ENCODE assay signal across 17 cellular contexts in genomic region chr3:70984756-70985155, GRCh38.
A peak's percentile ranks its signal among the peaks of the same experiment; 100 is the strongest.
DNase-seq lines count a peak whose midpoint lies in the region; ATAC-seq and TF ChIP-seq lines count a peak whose summit lies in the region.
"Had no signal": no experiment of that assay in that cellular context is flagged by ENCODE, and none has a peak within 500 bp of the region (broad histone marks: within the 10 kb centered on the region; RNA-seq: fewer than 3 reads in every experiment).

No MANE protein-coding gene starts in this region.

- H3K9me3 Mint-ChIP-seq in activated naive CD4-positive, alpha-beta T cell treated with anti-CD3 and anti-CD28 coated beads for 36 hours, result no peaks in the 10 kb centered on the region
- H3K9me3 Mint-ChIP-seq in activated naive CD8-positive, alpha-beta T cell treated with anti-CD3 and anti-CD28 coated beads for 36 hours, result no peaks in the 10 kb centered on the region
- H3K9me3 Mint-ChIP-seq: nephron had no signal

- intact Hi-C loops in activated naive CD4-positive, alpha-beta T cell treated with anti-CD3 and anti-CD28 coated beads for 36 hours (cut with micrococcal nuclease), result loop anchor here (2.0 to 5.0 kb wide), 2 partner anchors 212 to 242 kb away; no protein-coding TSS in a partner anchor

- H3K9ac ChIP-seq in mesenchymal stem cell (ENCODE audit: low read length), result no peak overlapping the region

- H3K9me3 ChIP-seq in mesenchymal stem cell (ENCODE audit: control insufficient read depth, low read length) (no peaks in the 10 kb centered on the region), thoracic aorta (no peaks in the 10 kb centered on the region)
- H3K9me3 ChIP-seq: HAP-1, right lobe of liver had no signal

- peak overlapping the region; percentile 96 for H3K27ac Mint-ChIP-seq in activated naive CD4-positive, alpha-beta T cell treated with anti-CD3 and anti-CD28 coated beads for 36 hours
- peak overlapping the region; percentile 58 for H3K27ac Mint-ChIP-seq in activated naive CD8-positive, alpha-beta T cell treated with anti-CD3 and anti-CD28 coated beads for 36 hours

- WGBS in mesenchymal stem cell, result 91% methylated on average over 1 of the region's 6 CpGs

- peak overlapping the region in 1 of 2 experiments; percentile 77 for H2BK12ac ChIP-seq in mesenchymal stem cell (ENCODE audit: low read length in 2 of 2)

- no peak overlapping the region for H4K8ac ChIP-seq in mesenchymal stem cell (ENCODE audit: low read length)

- DNase-seq in activated naive CD4-positive, alpha-beta T cell treated with anti-CD3 and anti-CD28 coated beads for 36 hours, result no peak
- DNase-seq in activated naive CD4-positive, alpha-beta T cell treated with Interleukin-2 at 50 U/mL for 16 hours, result no peak
- DNase-seq in activated naive CD8-positive, alpha-beta T cell treated with anti-CD3 and anti-CD28 coated beads for 36 hours, result no peak
- DNase-seq in mesenchymal stem cell (peak; percentile 40), thoracic aorta (ENCODE audit: low spot score) (no peak), T1000 (lab: John Stamatoyannopoulos, UW) (no peak)
- DNase-seq in stimulated activated CD4-positive, alpha-beta T cell treated with anti-CD3 and anti-CD28 coated beads, Interleukin-12 subunit alpha, Interleukin-12 subunit beta, amount 100 ng/mL, for 4 hours, result no peak
- DNase-seq: glutamatergic neuron; kidney; NCI-H146; NCI-H510A treated with DMSO at 0.1 percent for 48 hours; right lobe of liver; stimulated activated naive CD8-positive, alpha-beta T cell treated with anti-CD3 and anti-CD28 coated beads, Interleukin-15, Interleukin-2, amounts not matched to agents 100 U/mL and 50 U/mL, for 24 hours; SW 1271 had no signal

- H2BK5ac ChIP-seq in mesenchymal stem cell (ENCODE audit: low read depth, low read length, poor library complexity, severe bottlenecking), result no peak overlapping the region

- H3K4me2 ChIP-seq in mesenchymal stem cell (ENCODE audit: low read length, poor library complexity, severe bottlenecking), result no peak overlapping the region

- H3K18ac ChIP-seq in mesenchymal stem cell (ENCODE audit: low read depth in 1 of 2, low read length in 2 of 2), result no peak overlapping the region

- H3K14ac ChIP-seq in mesenchymal stem cell (ENCODE audit: low read length in 2 of 2), result no peak overlapping the region

- peaks cover 61% of the 10 kb centered on the region for H3K36me3 Mint-ChIP-seq in activated naive CD4-positive, alpha-beta T cell treated with anti-CD3 and anti-CD28 coated beads for 36 hours (ENCODE audit: low read depth)
- peaks cover 73% of the 10 kb centered on the region for H3K36me3 Mint-ChIP-seq in activated naive CD8-positive, alpha-beta T cell treated with anti-CD3 and anti-CD28 coated beads for 36 hours

- no peak overlapping the region for H2BK15ac ChIP-seq in mesenchymal stem cell (ENCODE audit: low read depth, poor library complexity, severe bottlenecking)

- no peaks in the 10 kb centered on the region for H3K27me3 ChIP-seq in mesenchymal stem cell (ENCODE audit: control insufficient read depth in 1 of 2, insufficient read depth in 1 of 2, low read length in 2 of 2)
- H3K27me3 ChIP-seq in thoracic aorta (replicated peaks; ENCODE audit: insufficient read depth), result no peaks in the 10 kb centered on the region
- H3K27me3 ChIP-seq: right lobe of liver had no signal

- CTCF ChIA-PET in activated naive CD4-positive, alpha-beta T cell treated with anti-CD3 and anti-CD28 coated beads for 36 hours (lab: Charles Lee), result interaction anchor here (0.8 to 1.1 kb wide), 3 partner anchors 12 to 390 kb away, joined by 3 to 6 read pairs (median 3); no protein-coding TSS in a partner anchor

- no peak overlapping the region for H4K91ac ChIP-seq in mesenchymal stem cell (ENCODE audit: low read length)

- H3K27me3 Mint-ChIP-seq in activated naive CD4-positive, alpha-beta T cell treated with anti-CD3 and anti-CD28 coated beads for 36 hours (ENCODE audit: low read depth), result no peaks in the 10 kb centered on the region
- no peaks in the 10 kb centered on the region for H3K27me3 Mint-ChIP-seq in activated naive CD8-positive, alpha-beta T cell treated with anti-CD3 and anti-CD28 coated beads for 36 hours

- H3K79me1 ChIP-seq in mesenchymal stem cell (replicated peaks; ENCODE audit: low read length, poor library complexity, severe bottlenecking), result peaks cover 26% of the 10 kb centered on the region

- no peak overlapping the region for H3K4me3 Mint-ChIP-seq in activated naive CD4-positive, alpha-beta T cell treated with anti-CD3 and anti-CD28 coated beads for 36 hours
- no peak overlapping the region for H3K4me3 Mint-ChIP-seq in activated naive CD8-positive, alpha-beta T cell treated with anti-CD3 and anti-CD28 coated beads for 36 hours
- H3K4me3 Mint-ChIP-seq: nephron had no signal

- TF ChIP-seq CTCF in thoracic aorta (IDR thresholded peaks at IDR 0.05), result no peak

- H2AFZ ChIP-seq in mesenchymal stem cell (ENCODE audit: low read depth, low read length), result no peak overlapping the region

- no peak overlapping the region for H3K23ac ChIP-seq in mesenchymal stem cell (ENCODE audit: low read length in 2 of 2)

- H3K36me3 ChIP-seq in mesenchymal stem cell (ENCODE audit: control insufficient read depth in 1 of 2, insufficient read depth in 2 of 2, low read depth in 1 of 2, low read length in 2 of 2) (peaks cover 6 to 62% of the 10 kb centered on the region in 2 experiments), thoracic aorta (peaks cover 17% of the 10 kb centered on the region)

- H3K4ac ChIP-seq in mesenchymal stem cell (ENCODE audit: low read depth in 1 of 2, low read length in 2 of 2), result peak overlapping the region in 1 of 2 experiments; percentile 11

- H3K4me3 ChIP-seq in mesenchymal stem cell (ENCODE audit: insufficient read depth in 1 of 2, low read depth in 1 of 2, low read length in 2 of 2) (no peak overlapping the region), thoracic aorta (no peak overlapping the region)
- H3K4me3 ChIP-seq: HAP-1, right lobe of liver had no signal

- H3K4me1 Mint-ChIP-seq in activated naive CD4-positive, alpha-beta T cell treated with anti-CD3 and anti-CD28 coated beads for 36 hours (ENCODE audit: low read depth), result peaks cover 75% of the 10 kb centered on the region
- peaks cover 62% of the 10 kb centered on the region for H3K4me1 Mint-ChIP-seq in activated naive CD8-positive, alpha-beta T cell treated with anti-CD3 and anti-CD28 coated beads for 36 hours

- H2BK120ac ChIP-seq in mesenchymal stem cell (ENCODE audit: low read depth, low read length), result no peak overlapping the region

- no peak for ATAC-seq in thoracic aorta (ENCODE audit: insufficient number of reproducible peaks, low FRiP score, low read depth)
- ATAC-seq in GM21367 (IDR thresholded peaks at IDR 0.05; ENCODE audit: unreplicated experiment), result no peak
- ATAC-seq: right lobe of liver; stimulated activated naive CD8-positive, alpha-beta T cell treated with anti-CD3 and anti-CD28 coated beads, Interleukin-15, Interleukin-2, amounts not matched to agents 100 U/mL and 50 U/mL, for 24 hours had no signal

- H3K4me1 ChIP-seq in mesenchymal stem cell (ENCODE audit: control insufficient read depth, insufficient read depth, low read depth, low read length) (peaks cover 8% of the 10 kb centered on the region), thoracic aorta (ENCODE audit: control insufficient read depth in 1 of 2, low read depth in 2 of 2) (peaks cover 76 to 93% of the 10 kb centered on the region in 2 donors)

- H2AK5ac ChIP-seq in mesenchymal stem cell (ENCODE audit: low read length, severe bottlenecking), result no peak overlapping the region

- H3K27ac ChIP-seq in mesenchymal stem cell (ENCODE audit: low read length, poor library complexity, severe bottlenecking) (no peak overlapping the region), thoracic aorta (peak overlapping the region; percentile 86 to 87)
- H3K27ac ChIP-seq: right lobe of liver had no signal
